8 cellular contexts compared by ENCODE assay signal in genomic region chr18:79680100-79680879, GRCh38. TPM values are rescaled to one million over a fixed set of nuclear protein-coding genes. Genes with fewer than 3 reads are reported as not detected.
DNase-seq lines count a peak whose midpoint lies in the region; ATAC-seq and TF ChIP-seq lines count a peak whose summit lies in the region.

No MANE protein-coding gene starts in this region.

- H3K27me3 ChIP-seq in BJ (ENCODE audit: control insufficient read depth, insufficient read depth, low read length): no peaks in the 10 kb centered on the region
- H3K27me3 ChIP-seq in HUES48 (ENCODE audit: control insufficient read depth, insufficient read depth, low read length): no peaks in the 10 kb centered on the region
- no peaks in the 10 kb centered on the region for H3K27me3 ChIP-seq in subcutaneous abdominal adipose tissue (ENCODE audit: control insufficient read depth in 5 of 5, insufficient read depth in 4 of 5, low read length in 5 of 5)

- ATAC-seq in GM19351 (IDR thresholded peaks at IDR 0.05; ENCODE audit: unreplicated experiment) (peak; percentile 0), memory B cell (ENCODE audit: low read depth) (no peak)

- H3K9me3 ChIP-seq in HUES48 (ENCODE audit: control insufficient read depth, insufficient read depth, low read length): no peaks in the 10 kb centered on the region
- no peaks in the 10 kb centered on the region for H3K9me3 ChIP-seq in subcutaneous abdominal adipose tissue (ENCODE audit: control insufficient read depth in 5 of 5, low read length in 5 of 5)

- peak overlapping the region; percentile 65 for H3K27ac Mint-ChIP-seq in memory B cell

- CTCF ChIA-PET in BJ (lab: Yijun Ruan, JAX): interaction anchor here (0.5 to 1.9 kb wide), 2 partner anchors 23 to 97 kb away, joined by 3 to 4 read pairs; no protein-coding TSS in a partner anchor

- POLR2A ChIA-PET in BJ (lab: Charles Lee): no interaction called here

- H3K27ac ChIP-seq in HUES48 (ENCODE audit: low read depth, low read length) (peak overlapping the region; percentile 95), subcutaneous abdominal adipose tissue (ENCODE audit: low read depth, low read length) (peak overlapping the region; percentile 50)

- DNase-seq in BJ (ENCODE audit: low read depth) (no peak), T-helper 2 cell (peak in 3 of 5 experiments; percentile 21 to 72 (median 55)), choroid plexus epithelial cell (ENCODE audit: low read depth) (peak; percentile 66), memory B cell (ENCODE audit: low spot score in 2 of 2) (no peak), NCI-H524 treated with DMSO at 0.1 percent for 48 hours (lab: John Stamatoyannopoulos, UW) (no peak)

- H3K4me1 ChIP-seq in HUES48 (ENCODE audit: control insufficient read depth, insufficient read depth, low read length) (peaks cover 4% of the 10 kb centered on the region; the same call in 1 of the 2 replicates), subcutaneous abdominal adipose tissue (ENCODE audit: control insufficient read depth in 5 of 5, insufficient read depth in 5 of 5, low read length in 5 of 5) (peaks cover 12 to 49% (median 32%) of the 10 kb centered on the region in 5 donors)

- H3K27me3 Mint-ChIP-seq in memory B cell: no peaks in the 10 kb centered on the region

- H3K9ac ChIP-seq in HUES48 (ENCODE audit: low read depth, low read length): peak overlapping the region; percentile 81
- H3K9ac ChIP-seq in subcutaneous abdominal adipose tissue (ENCODE audit: low read length in 5 of 5): peak overlapping the region in 4 of 5 donors; percentile 70 to 91 (median 78)

- TF ChIP-seq CTCF in BJ (IDR thresholded peaks at IDR 0.05; ENCODE audit: insufficient read depth, low read depth, low read length) (0 out of 2 replicates have a peak, but pooled peaks have one; percentile 7), choroid plexus epithelial cell (conservative IDR thresholded peaks at IDR 0.05; ENCODE audit: low read depth, low read length) (peak; percentile 2)

- peaks cover 6% of the 10 kb centered on the region for H3K36me3 Mint-ChIP-seq in memory B cell

- H3K36me3 ChIP-seq in BJ (ENCODE audit: control insufficient read depth, insufficient read depth, low read length) (no peaks in the 10 kb centered on the region; the same call in 1 of the 2 replicates), HUES48 (ENCODE audit: control insufficient read depth, insufficient read depth, low read length) (peaks cover 6% of the 10 kb centered on the region; the same call in 1 of the 2 replicates), subcutaneous abdominal adipose tissue (ENCODE audit: control insufficient read depth in 5 of 5, insufficient read depth in 5 of 5, low read length in 5 of 5) (peaks cover 0 to 12% (median 3%) of the 10 kb centered on the region in 5 donors)

- H3K4me3 Mint-ChIP-seq in memory B cell: peak overlapping the region; percentile 79

- H3K4me3 ChIP-seq in BJ (ENCODE audit: low read depth, low read length) (peak overlapping the region; percentile 57), HUES48 (ENCODE audit: low read depth, low read length) (peak overlapping the region; percentile 100), choroid plexus epithelial cell (ENCODE audit: low read depth, low read length) (peak overlapping the region; percentile 97), subcutaneous abdominal adipose tissue (ENCODE audit: low read depth in 1 of 5, low read length in 5 of 5) (peak overlapping the region; percentile 74 to 96 (median 88))

- no peaks in the 10 kb centered on the region for H3K9me3 Mint-ChIP-seq in memory B cell

- peaks cover 25% of the 10 kb centered on the region for H3K4me1 Mint-ChIP-seq in memory B cell

RNA-seq across cellular contexts. Expression of gene CTDP1, which starts 0.7 kb away (rescaled TPM):
- 7.1 and 12.9 TPM in 2 replicates for polyA plus RNA-seq in BJ (2011; rRNA removed)
- 7.7 and 10.0 TPM in 2 replicates for polyA minus RNA-seq in BJ (2011; rRNA and poly(A)+ RNA removed)

Comparison
In these comparisons a context has a peak if more than half of its experiments do, and no peak if none do; other contexts are left out.
1. DNase-seq: peak in T-helper 2 cell (3 of 5) and choroid plexus epithelial cell (single experiment); none in BJ (single experiment), memory B cell (0 of 2) and NCI-H524 treated with DMSO at 0.1 percent for 48 hours (single experiment).
2. Peak in every context shown above with its lines, with median percentiles within 50 percentile points of each other: H3K4me3 ChIP-seq.